In genomic region chr10:75281980-75282379, GRCh38 we compare ENCODE assay signal across 18 cellular contexts. TPM values are rescaled to one million over a fixed set of nuclear protein-coding genes. Genes with fewer than 3 reads are reported as not detected.
DNase-seq lines count a peak whose midpoint lies in the region; ATAC-seq and TF ChIP-seq lines count a peak whose summit lies in the region.
"Had no signal": no experiment of that assay in that cellular context is flagged by ENCODE, and none has a peak within 500 bp of the region (broad histone marks: within the 10 kb centered on the region; RNA-seq: fewer than 3 reads in every experiment).

No MANE protein-coding gene starts in this region.

- POLR2A ChIA-PET in PC-9 (lab: Charles Lee; ENCODE audit: unreplicated experiment): no interaction called here
- POLR2A ChIA-PET in CD8-positive, alpha-beta T cell (lab: Charles Lee): no interaction called here

- CTCF ChIA-PET in activated CD8-positive, alpha-beta memory T cell treated with anti-CD3 and anti-CD28 coated beads, Interleukin-2, amount 10 ng/mL, durations not matched to agents 7 days and 5 days (lab: Charles Lee): no interaction called here
- CTCF ChIA-PET in PC-9 (lab: Charles Lee): no interaction called here
- CTCF ChIA-PET in CD8-positive, alpha-beta T cell (lab: Charles Lee): no interaction called here

- H3K79me2 ChIP-seq in PC-9 (ENCODE audit: low read depth) (0 out of 2 replicates have a peak, but pooled peaks cover 4% of the 10 kb centered on the region), neural progenitor cell (ENCODE audit: low read depth) (no peaks in the 10 kb centered on the region)

- peaks cover 18% of the 10 kb centered on the region for H3F3A ChIP-seq in PC-9 (ENCODE audit: insufficient read depth, low read depth)
- H3F3A ChIP-seq in neural progenitor cell (ENCODE audit: low read depth): no peaks in the 10 kb centered on the region

- no peaks in the 10 kb centered on the region for H3K9me2 ChIP-seq in PC-9 (ENCODE audit: insufficient read depth)

- no peaks in the 10 kb centered on the region for H3K9me3 ChIP-seq in PC-9 (ENCODE audit: insufficient read depth, low read depth)
- H3K9me3 ChIP-seq in CD8-positive, alpha-beta T cell (ENCODE audit: low read length): no peaks in the 10 kb centered on the region
- no peaks in the 10 kb centered on the region for H3K9me3 ChIP-seq in neural progenitor cell (ENCODE audit: low read depth)
- H3K9me3 ChIP-seq: BLaER1 treated with 17β-estradiol and CSF1 and Interleukin-3, amounts not matched to agents 10 nM and 100 nM; MG63; Peyer's patch had no signal

- no peaks in the 10 kb centered on the region for H3K27me3 ChIP-seq in PC-9 (ENCODE audit: insufficient read depth, low read depth)
- H3K27me3 ChIP-seq in CD8-positive, alpha-beta T cell (ENCODE audit: insufficient read depth, low read length): no peaks in the 10 kb centered on the region
- no peaks in the 10 kb centered on the region for H3K27me3 ChIP-seq in neural progenitor cell
- H3K27me3 ChIP-seq: BLaER1 treated with 17β-estradiol and CSF1 and Interleukin-3, amounts not matched to agents 10 nM and 100 nM; MG63; Peyer's patch had no signal

- H3K4me3 ChIP-seq in PC-9 (no peak overlapping the region), neural progenitor cell (no peak overlapping the region)
- no peak overlapping the region for H3K4me3 ChIP-seq in CD8-positive, alpha-beta T cell (ENCODE audit: low read depth, low read length)
- H3K4me3 ChIP-seq: BLaER1 treated with 17β-estradiol and CSF1 and Interleukin-3, amounts not matched to agents 10 nM and 100 nM; GM12878; MG63; Peyer's patch had no signal

- intact Hi-C loops in PC-9 (cut with micrococcal nuclease; ENCODE audit: unreplicated experiment): no loop called here
- intact Hi-C loops in CD8-positive, alpha-beta T cell (cut with DNase I, micrococcal nuclease): no loop called here

- TF ChIP-seq CTCF in PC-9 (conservative IDR thresholded peaks at IDR 0.05): no peak
- TF ChIP-seq CTCF in nephron progenitor cell (IDR thresholded peaks at IDR 0.05): no peak
- TF ChIP-seq CTCF in CD8-positive, alpha-beta T cell (IDR thresholded peaks at IDR 0.05): no peak
- TF ChIP-seq CTCF in neural progenitor cell (IDR thresholded peaks at IDR 0.05): no peak

- H3K36me3 ChIP-seq in PC-9 (ENCODE audit: low read depth) (no peaks in the 10 kb centered on the region), neural progenitor cell (no peaks in the 10 kb centered on the region)
- H3K36me3 ChIP-seq in CD8-positive, alpha-beta T cell (ENCODE audit: insufficient read depth, low read length): no peaks in the 10 kb centered on the region
- H3K36me3 ChIP-seq: BLaER1 treated with 17β-estradiol and CSF1 and Interleukin-3, amounts not matched to agents 10 nM and 100 nM; MG63; Peyer's patch had no signal

- no peaks in the 10 kb centered on the region for H3K4me1 Mint-ChIP-seq in activated CD8-positive, alpha-beta memory T cell treated with anti-CD3 and anti-CD28 coated beads, Interleukin-2, amount 10 ng/mL, durations not matched to agents 7 days and 5 days
- H3K4me1 Mint-ChIP-seq in nephron progenitor cell (peaks cover 77% of the 10 kb centered on the region), neural progenitor cell (peaks cover 24% of the 10 kb centered on the region)
- H3K4me1 Mint-ChIP-seq in CD8-positive, alpha-beta T cell (ENCODE audit: low read depth): no peaks in the 10 kb centered on the region

- H3K36me3 Mint-ChIP-seq in activated CD8-positive, alpha-beta memory T cell treated with anti-CD3 and anti-CD28 coated beads, Interleukin-2, amount 10 ng/mL, durations not matched to agents 7 days and 5 days: no peaks in the 10 kb centered on the region
- H3K36me3 Mint-ChIP-seq in nephron progenitor cell (ENCODE audit: low read depth) (no peaks in the 10 kb centered on the region), neural progenitor cell (no peaks in the 10 kb centered on the region)
- no peaks in the 10 kb centered on the region for H3K36me3 Mint-ChIP-seq in CD8-positive, alpha-beta T cell

- H3K4me3 Mint-ChIP-seq in activated CD8-positive, alpha-beta memory T cell treated with anti-CD3 and anti-CD28 coated beads, Interleukin-2, amount 10 ng/mL, durations not matched to agents 7 days and 5 days: no peak overlapping the region
- peak overlapping the region; percentile 76 for H3K4me3 Mint-ChIP-seq in nephron progenitor cell
- H3K4me3 Mint-ChIP-seq in CD8-positive, alpha-beta T cell: no peak overlapping the region
- no peak overlapping the region for H3K4me3 Mint-ChIP-seq in neural progenitor cell

- no peak overlapping the region for H3K9ac ChIP-seq in neural progenitor cell
- H3K9ac ChIP-seq: BLaER1 treated with 17β-estradiol and CSF1 and Interleukin-3, amounts not matched to agents 10 nM and 100 nM had no signal

- H4K20me1 ChIP-seq in PC-9 (ENCODE audit: insufficient read depth) (no peaks in the 10 kb centered on the region), neural progenitor cell (ENCODE audit: low read depth) (no peaks in the 10 kb centered on the region)
- H4K20me1 ChIP-seq: BLaER1 treated with 17β-estradiol and CSF1 and Interleukin-3, amounts not matched to agents 10 nM and 100 nM had no signal

- no peaks in the 10 kb centered on the region for H3K9me3 Mint-ChIP-seq in activated CD8-positive, alpha-beta memory T cell treated with anti-CD3 and anti-CD28 coated beads, Interleukin-2, amount 10 ng/mL, durations not matched to agents 7 days and 5 days (ENCODE audit: low read depth)
- H3K9me3 Mint-ChIP-seq in nephron progenitor cell (peaks cover 25% of the 10 kb centered on the region), neural progenitor cell (peaks cover 5% of the 10 kb centered on the region)
- H3K9me3 Mint-ChIP-seq in CD8-positive, alpha-beta T cell: no peaks in the 10 kb centered on the region

- no TSS peak for BruUV-seq in PC-9 (replicated peaks; lab: Mats Ljungman, UMichigan)

- no peak for ATAC-seq in activated CD8-positive, alpha-beta memory T cell treated with anti-CD3 and anti-CD28 coated beads, Interleukin-2, amount 10 ng/mL, durations not matched to agents 7 days and 5 days
- ATAC-seq in esophagus mucosa (peak; percentile 82), HG02798 (IDR thresholded peaks at IDR 0.05; ENCODE audit: poor library complexity, unreplicated experiment) (no peak)
- ATAC-seq in CD8-positive, alpha-beta T cell: no peak
- ATAC-seq: GM12878 had no signal

- H3K4me2 ChIP-seq in PC-9 (peak overlapping the region; percentile 41; the same call in 1 of the 2 replicates), neural progenitor cell (no peak overlapping the region)

- H2AFZ ChIP-seq in PC-9 (no peak overlapping the region), neural progenitor cell (replicated peaks) (no peak overlapping the region)

- H3K27ac Mint-ChIP-seq in activated CD8-positive, alpha-beta memory T cell treated with anti-CD3 and anti-CD28 coated beads, Interleukin-2, amount 10 ng/mL, durations not matched to agents 7 days and 5 days: no peak overlapping the region
- no peak overlapping the region for H3K27ac Mint-ChIP-seq in nephron progenitor cell
- H3K27ac Mint-ChIP-seq in CD8-positive, alpha-beta T cell: no peak overlapping the region
- no peak overlapping the region for H3K27ac Mint-ChIP-seq in neural progenitor cell

- peak; percentile 13 for DNase-seq in activated CD8-positive, alpha-beta memory T cell treated with anti-CD3 and anti-CD28 coated beads, Interleukin-2, amount 50 U/mL, for 48 hours
- no peak for DNase-seq in activated CD8-positive, alpha-beta memory T cell treated with anti-CD3 and anti-CD28 coated beads, Interleukin-2, amount 10 ng/mL, durations not matched to agents 7 days and 5 days
- peak in 1 of 2 experiments; percentile 79 for DNase-seq in PC-9
- DNase-seq in nephron progenitor cell: no peak
- DNase-seq in CD8-positive, alpha-beta T cell: no peak
- no peak for DNase-seq in neural progenitor cell (ENCODE audit: low spot score)
- DNase-seq: KG1, MG63, NCI-H1092 treated with DMSO at 0.1 percent for 48 hours, NCI-H1694, NCI-H2107, NCI-H446, NCI-H774 had no signal

- peaks cover 30% of the 10 kb centered on the region for H3K4me1 ChIP-seq in PC-9 (replicated peaks; ENCODE audit: insufficient read depth)
- H3K4me1 ChIP-seq in CD8-positive, alpha-beta T cell (ENCODE audit: insufficient read depth, low read length): no peaks in the 10 kb centered on the region
- peaks cover 13% of the 10 kb centered on the region for H3K4me1 ChIP-seq in neural progenitor cell

- H3K27ac ChIP-seq in PC-9 (peak overlapping the region; percentile 7; the same call in 1 of the 2 replicates), neural progenitor cell (no peak overlapping the region)
- no peak overlapping the region for H3K27ac ChIP-seq in CD8-positive, alpha-beta T cell (ENCODE audit: low read depth, low read length)
- H3K27ac ChIP-seq: BLaER1 treated with 17β-estradiol and CSF1 and Interleukin-3, amounts not matched to agents 10 nM and 100 nM; Peyer's patch had no signal

- peaks cover 31% of the 10 kb centered on the region for H3K27me3 Mint-ChIP-seq in activated CD8-positive, alpha-beta memory T cell treated with anti-CD3 and anti-CD28 coated beads, Interleukin-2, amount 10 ng/mL, durations not matched to agents 7 days and 5 days
- peaks cover 7% of the 10 kb centered on the region for H3K27me3 Mint-ChIP-seq in nephron progenitor cell (ENCODE audit: low read depth, poor library complexity)
- H3K27me3 Mint-ChIP-seq in CD8-positive, alpha-beta T cell (ENCODE audit: low read depth): peaks cover 31% of the 10 kb centered on the region
- H3K27me3 Mint-ChIP-seq in neural progenitor cell (ENCODE audit: insufficient read depth, low read depth): peaks cover 4% of the 10 kb centered on the region

RNA-seq across cellular contexts. Expression of gene COMTD1, which starts 46.2 kb away (rescaled TPM):
- 10 to 100 TPM; 39.8 to 43.2 TPM for total RNA-seq in activated CD8-positive, alpha-beta memory T cell treated with anti-CD3 and anti-CD28 coated beads, Interleukin-2, amount 10 ng/mL, durations not matched to agents 7 days and 5 days
- 20.5 and 25.1 TPM in 2 replicates for total RNA-seq in PC-9 (2021)
- total RNA-seq in esophagus mucosa: 106 TPM
- total RNA-seq in CD8-positive, alpha-beta T cell: 1 to 10 TPM; 7.6 to 7.9 TPM
- total RNA-seq in neural progenitor cell (ENCODE audit: low replicate concordance): 2.1 and 5.3 TPM in 2 replicates
